20 cellular contexts compared by ENCODE assay signal in the genomic region with DNA sequence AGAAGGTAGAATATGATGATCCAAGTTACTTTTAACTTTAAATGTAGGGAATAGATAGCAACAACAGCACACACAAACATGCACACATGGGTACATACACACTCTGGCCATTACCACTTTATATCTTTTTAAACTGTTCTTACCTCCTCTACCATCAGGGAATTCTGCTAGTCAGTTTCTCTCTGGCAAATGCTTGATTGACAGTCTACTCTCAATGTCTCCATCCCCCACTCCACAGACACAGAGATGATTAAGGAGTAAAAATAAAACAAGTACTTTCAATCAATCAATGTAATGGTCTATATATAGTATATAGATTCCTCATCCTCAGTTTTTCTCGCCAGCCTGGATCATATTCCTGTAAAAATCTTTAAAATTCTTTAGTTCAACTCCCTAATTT. TPM values are rescaled to one million over a fixed set of nuclear protein-coding genes. Genes with fewer than 3 reads are reported as not detected.
DNase-seq lines count a peak whose midpoint lies in the region; ATAC-seq, FAIRE-seq and TF ChIP-seq lines count a peak whose summit lies in the region.
"Had no signal": no experiment of that assay in that cellular context is flagged by ENCODE, and none has a peak within 500 bp of the region (broad histone marks: within the 10 kb centered on the region; RNA-seq: fewer than 3 reads in every experiment).

No MANE protein-coding gene starts in this region.

- no peak for ATAC-seq in CD4-positive, CD25-positive, alpha-beta regulatory T cell (ENCODE audit: low read depth in 2 of 2)
- ATAC-seq in GM12878 = no peak
- no peak for ATAC-seq in GM21737 (IDR thresholded peaks at IDR 0.05; ENCODE audit: unreplicated experiment)
- ATAC-seq: A549; CD8-positive, alpha-beta T cell had no signal

- intact Hi-C loops in GM12878 (cut with micrococcal nuclease; ENCODE audit: unreplicated experiment) = no loop called here

- no peak overlapping the region for H2AK5ac ChIP-seq in mesendoderm (ENCODE audit: low read length)

- no peak overlapping the region for H2BK15ac ChIP-seq in mesendoderm (replicated peaks; ENCODE audit: low read depth)

- H3K4me1 Mint-ChIP-seq in CD4-positive, CD25-positive, alpha-beta regulatory T cell = peaks cover 0 to 11% (median 3%) of the 10 kb centered on the region in 4 donors
- peaks cover 13% of the 10 kb centered on the region for H3K4me1 Mint-ChIP-seq in mesothelial cell of epicardium

- H3K4me2 ChIP-seq in GM12878 (ENCODE audit: control insufficient read depth, insufficient read depth) = no peak overlapping the region
- H3K4me2 ChIP-seq in mesendoderm (ENCODE audit: low read length) = no peak overlapping the region
- no peak overlapping the region for H3K4me2 ChIP-seq in hepatocyte

- H3K27ac ChIP-seq in CD4-positive, CD25-positive, alpha-beta regulatory T cell (ENCODE audit: insufficient read depth, low read length, poor library complexity, severe bottlenecking) = no peak overlapping the region
- H3K27ac ChIP-seq in GM12878 (ENCODE audit: control insufficient read depth, insufficient read depth) (no peak overlapping the region), mesendoderm (ENCODE audit: low read depth, low read length) (no peak overlapping the region), hepatocyte (no peak overlapping the region)
- H3K27ac ChIP-seq: A549, GM23248 had no signal

- no peak for TF ChIP-seq POLR2A in GM12878 (IDR thresholded peaks at IDR 0.05; ENCODE audit: low read depth, low read length)

- H3K79me2 ChIP-seq in GM12878 (ENCODE audit: control insufficient read depth, insufficient read depth, low read length) (no peaks in the 10 kb centered on the region), mesendoderm (ENCODE audit: control insufficient read depth, insufficient read depth, low read length) (no peaks in the 10 kb centered on the region), hepatocyte (no peaks in the 10 kb centered on the region)

- no peaks in the 10 kb centered on the region for H3K9me2 ChIP-seq in hepatocyte (replicated peaks; ENCODE audit: insufficient read depth)

- BruUV-seq in GM12878 (replicated peaks; lab: Mats Ljungman, UMichigan) = no TSS peak

- H3K4ac ChIP-seq in mesendoderm (ENCODE audit: low read depth, low read length) = no peak overlapping the region

- no peak overlapping the region for H4K5ac ChIP-seq in mesendoderm (ENCODE audit: low read length)

- no peak for DNase-seq in CD4-positive, CD25-positive, alpha-beta regulatory T cell
- DNase-seq in HEK293T (ENCODE audit: extremely low spot score) (no peak), GM12878 (ENCODE audit: low read depth, low spot score) (no peak), mesendoderm (no peak), hepatocyte (ENCODE audit: low spot score) (no peak), mesothelial cell of epicardium (ENCODE audit: low spot score in 2 of 2, unreplicated experiment in 2 of 2) (no peak), NCI-H1092 (lab: John Stamatoyannopoulos, UW) (no peak)
- DNase-seq: 8988T; C1 segment of cervical spinal cord; Caco-2; CD8-positive, alpha-beta T cell; DMS153; DND-41; GDM1; GM23248 had no signal

- peaks cover 19% of the 10 kb centered on the region for H3K36me3 Mint-ChIP-seq in CD4-positive, CD25-positive, alpha-beta regulatory T cell
- H3K36me3 Mint-ChIP-seq in mesothelial cell of epicardium = peaks cover 4% of the 10 kb centered on the region

- no peak overlapping the region for H4K8ac ChIP-seq in mesendoderm (ENCODE audit: low read depth, low read length)

- H4K20me1 ChIP-seq in GM12878 (ENCODE audit: control insufficient read depth, insufficient read depth) (no peaks in the 10 kb centered on the region), hepatocyte (ENCODE audit: insufficient read depth, poor library complexity, severe bottlenecking) (no peaks in the 10 kb centered on the region)

- no peak for TF ChIP-seq CTCF in GM12878 (IDR thresholded peaks at IDR 0.05 in 2 of 3, conservative IDR thresholded peaks at IDR 0.05 in 1 of 3; ENCODE audit: control insufficient read depth in 2 of 3, extremely low read depth in 1 of 3, insufficient read depth in 1 of 3, low read depth in 3 of 3, low read length in 3 of 3)
- no peak for TF ChIP-seq CTCF in hepatocyte (IDR thresholded peaks at IDR 0.05; ENCODE audit: poor library complexity)
- TF ChIP-seq CTCF in mesothelial cell of epicardium (IDR thresholded peaks at IDR 0.05; ENCODE audit: unreplicated experiment) = no peak

- H2BK120ac ChIP-seq in mesendoderm (ENCODE audit: low read depth, low read length) = no peak overlapping the region

- no peak overlapping the region for H3K18ac ChIP-seq in mesendoderm (ENCODE audit: low read length)

- no peak overlapping the region for H2BK5ac ChIP-seq in mesendoderm (ENCODE audit: low read length)

- TF ChIP-seq EP300 in GM12878 (IDR thresholded peaks at IDR 0.05; ENCODE audit: borderline replicate concordance in 1 of 2, control insufficient read depth in 1 of 2, low read depth in 2 of 2, low read length in 2 of 2) = no peak

- no peak overlapping the region for H3K4me3 Mint-ChIP-seq in CD4-positive, CD25-positive, alpha-beta regulatory T cell
- no peak overlapping the region for H3K4me3 Mint-ChIP-seq in mesothelial cell of epicardium
- H3K4me3 Mint-ChIP-seq: CD8-positive, alpha-beta T cell had no signal

- in situ Hi-C loops in GM12878 (cut with MboI) = no loop called here

- TF ChIP-seq RAD21 in GM12878 (IDR thresholded peaks at IDR 0.05; ENCODE audit: insufficient read depth, low read depth, low read length) = no peak

- H3K4me1 ChIP-seq in CD4-positive, CD25-positive, alpha-beta regulatory T cell (ENCODE audit: control insufficient read depth, insufficient read depth, low read length, poor library complexity, severe bottlenecking) = no peaks in the 10 kb centered on the region
- no peaks in the 10 kb centered on the region for H3K4me1 ChIP-seq in GM12878 (ENCODE audit: control insufficient read depth, insufficient read depth, low read length)
- H3K4me1 ChIP-seq in mesendoderm (ENCODE audit: control insufficient read depth, low read depth, low read length) = peaks cover 2% of the 10 kb centered on the region
- H3K4me1 ChIP-seq in hepatocyte (ENCODE audit: insufficient read depth) = peaks cover 7% of the 10 kb centered on the region
- H3K4me1 ChIP-seq: Caco-2 had no signal

- peak overlapping the region in 2 of 3 donors; percentile 1 to 51 for H3K27ac Mint-ChIP-seq in CD4-positive, CD25-positive, alpha-beta regulatory T cell
- no peak overlapping the region for H3K27ac Mint-ChIP-seq in mesothelial cell of epicardium
- H3K27ac Mint-ChIP-seq: CD8-positive, alpha-beta T cell had no signal

- no peaks in the 10 kb centered on the region for H3K27me3 ChIP-seq in CD4-positive, CD25-positive, alpha-beta regulatory T cell (ENCODE audit: control insufficient read depth, insufficient read depth, low read length)
- no peaks in the 10 kb centered on the region for H3K27me3 ChIP-seq in GM12878 (replicated peaks in 1 of 2; ENCODE audit: control insufficient read depth in 2 of 2, insufficient read depth in 2 of 2, low read length in 1 of 2)
- H3K27me3 ChIP-seq in mesendoderm (ENCODE audit: insufficient read depth, low read length, poor library complexity) = no peaks in the 10 kb centered on the region
- no peaks in the 10 kb centered on the region for H3K27me3 ChIP-seq in hepatocyte

- H2AFZ ChIP-seq in GM12878 (ENCODE audit: control insufficient read depth, low read depth, low read length) = no peak overlapping the region
- H2AFZ ChIP-seq in hepatocyte = no peak overlapping the region
- H2AFZ ChIP-seq: GM23248 had no signal

- RAD21 ChIA-PET in GM12878 (lab: Charles Lee; ENCODE audit: unreplicated experiment) = interaction anchor here (0.9 kb wide), 1 partner anchor 9 kb away, joined by 3 read pairs; no protein-coding TSS in a partner anchor

- SMC1A ChIA-PET in GM12878 (lab: Charles Lee; ENCODE audit: uncharacterized antibody, unreplicated experiment) = interaction anchor here (1.9 kb wide), 1 partner anchor 61 kb away, joined by 6 read pairs; no protein-coding TSS in a partner anchor

- H3K23ac ChIP-seq in mesendoderm (ENCODE audit: low read length) = no peak overlapping the region

- FAIRE-seq in GM12878 (lab: Jason Lieb, UNC) = no peak
- FAIRE-seq: A549, GM12891, GM18507 had no signal

- no peak overlapping the region for H3K4me3 ChIP-seq in CD4-positive, CD25-positive, alpha-beta regulatory T cell (ENCODE audit: low read depth, low read length)
- H3K4me3 ChIP-seq in GM12878 = no peak overlapping the region
- H3K4me3 ChIP-seq in mesendoderm (ENCODE audit: low read length) = no peak overlapping the region
- H3K4me3 ChIP-seq in hepatocyte = no peak overlapping the region
- H3K4me3 ChIP-seq: A549, GM23248, HAP-1 had no signal

- H3K9me3 Mint-ChIP-seq in CD4-positive, CD25-positive, alpha-beta regulatory T cell = no peaks in the 10 kb centered on the region
- no peaks in the 10 kb centered on the region for H3K9me3 Mint-ChIP-seq in mesothelial cell of epicardium
- H3K9me3 Mint-ChIP-seq: CD8-positive, alpha-beta T cell had no signal

- WGBS in GM12878 (ENCODE audit: insufficient coverage, insufficient replicate concordance, low lambda C conversion rate, missing lambda C conversion rate) = 40% methylated on average over 1 of the region's 1 CpG
- WGBS in mesendoderm (ENCODE audit: extremely low coverage, insufficient coverage, low lambda C conversion rate) = no CpG with 5 or more reads among the region's 1 CpG
- WGBS in hepatocyte (ENCODE audit: low lambda C conversion rate, missing lambda C conversion rate) = 95% methylated on average over 1 of the region's 1 CpG

- H3K56ac ChIP-seq in mesendoderm (ENCODE audit: low read length) = peak overlapping the region; percentile 47

- CTCF ChIA-PET in HEK293T (lab: Yijun Ruan, JAX) (interaction anchor here (0.6 kb wide), 1 partner anchor 14 kb away, joined by 3 read pairs; no protein-coding TSS in a partner anchor), GM12878 (lab: Yijun Ruan, JAX) (interaction anchor here (0.6 kb wide), 1 partner anchor 159 kb away, joined by 3 read pairs; no protein-coding TSS in a partner anchor)

- H3K79me1 ChIP-seq in mesendoderm (ENCODE audit: low read length) = no peaks in the 10 kb centered on the region

- no peaks in the 10 kb centered on the region for H3K27me3 Mint-ChIP-seq in CD4-positive, CD25-positive, alpha-beta regulatory T cell
- H3K27me3 Mint-ChIP-seq in mesothelial cell of epicardium (ENCODE audit: low read depth) = no peaks in the 10 kb centered on the region

- no peak overlapping the region for H3K9ac ChIP-seq in GM12878 (ENCODE audit: control insufficient read depth, insufficient read depth, low read length)
- H3K9ac ChIP-seq in mesendoderm (ENCODE audit: low read length) = no peak overlapping the region
- H3K9ac ChIP-seq: GM23248 had no signal

- H3K36me3 ChIP-seq in CD4-positive, CD25-positive, alpha-beta regulatory T cell (ENCODE audit: control insufficient read depth, insufficient read depth, low read length) = peaks cover 3% of the 10 kb centered on the region
- no peaks in the 10 kb centered on the region for H3K36me3 ChIP-seq in GM12878 (ENCODE audit: control insufficient read depth in 2 of 2, insufficient read depth in 2 of 2, low read length in 1 of 2)
- H3K36me3 ChIP-seq in mesendoderm (ENCODE audit: control insufficient read depth, insufficient read depth, low read length) = no peaks in the 10 kb centered on the region
- no peaks in the 10 kb centered on the region for H3K36me3 ChIP-seq in hepatocyte (replicated peaks; ENCODE audit: insufficient read depth, low read depth)
- H3K36me3 ChIP-seq: HAP-1 had no signal

- H3K9me3 ChIP-seq in CD4-positive, CD25-positive, alpha-beta regulatory T cell (ENCODE audit: control insufficient read depth in 2 of 2, low read length in 2 of 2) = no peaks in the 10 kb centered on the region
- H3K9me3 ChIP-seq in GM12878 (replicated peaks; ENCODE audit: control insufficient read depth, insufficient read depth, low read length) (no peaks in the 10 kb centered on the region), hepatocyte (ENCODE audit: low read depth) (no peaks in the 10 kb centered on the region)
- H3K9me3 ChIP-seq: A549, Caco-2 had no signal

- POLR2A ChIA-PET in HEK293T (lab: Yijun Ruan, JAX) = no interaction called here
- POLR2A ChIA-PET in GM12878 (lab: Charles Lee) = no interaction called here

RNA-seq across cellular contexts. Expression of gene STRN3, which starts 16.1 kb away (rescaled TPM):
- 27.1 TPM for total RNA-seq in CD4-positive, CD25-positive, alpha-beta regulatory T cell
- polyA plus RNA-seq in CD4-positive, CD25-positive, alpha-beta regulatory T cell = 1 to 10 TPM; 3.5 to 6.2 (median 4.0) TPM
- 70.4 and 72.0 TPM in 2 replicates for total RNA-seq in GM12878 (2013; cell fraction: nucleolus; rRNA removed)
- 17.9 and 21.8 TPM in 2 replicates for total RNA-seq in GM12878 (2014; rRNA removed)
- total RNA-seq in GM12878 (2014; rRNA removed; fragmentation: Illumina TruSeq; extraction: Trizol) = 27.9 and 28.0 TPM in 2 replicates
- 17.0 and 17.4 TPM in 2 replicates for total RNA-seq in GM12878 (2021)
- polyA plus RNA-seq in GM12878 (2011; ENCODE audit: low read depth) = 3.2 TPM
- polyA plus RNA-seq in GM12878 (2011; rRNA removed) = 17.8 and 29.9 TPM in 2 replicates
- 6.6 and 7.2 TPM in 2 replicates for polyA plus RNA-seq in GM12878 (2011; cell fraction: cytosol; rRNA removed)
- polyA plus RNA-seq in GM12878 (2011; cell fraction: nucleus; rRNA removed) = 17.3 and 20.1 TPM in 2 replicates
- polyA plus RNA-seq in GM12878 (2012) = 5.7 and 9.2 TPM in 2 replicates
- polyA plus RNA-seq in GM12878 (2014; fragmentation: Illumina TruSeq; extraction: Trizol) = 12.3 and 16.5 TPM in 2 replicates
- polyA plus RNA-seq in GM12878 (2014; fragmentation: Nextera tagmentation; extraction: Ambion mirVana) = 10 to 100 TPM in 1 of 2 experiments, 1 to 10 TPM in 1; 7.8 to 14.0 TPM
- polyA plus RNA-seq in GM12878 (2014; rRNA removed) = 9.2 and 12.3 TPM in 2 replicates
- 10 to 100 TPM; 13.2 to 14.3 TPM for polyA plus RNA-seq in GM12878 (2016; fragmentation: Nextera tagmentation; extraction: Ambion mirVana)
- 23.0 and 45.6 TPM in 2 replicates for polyA minus RNA-seq in GM12878 (2011; rRNA and poly(A)+ RNA removed)
- polyA minus RNA-seq in GM12878 (2011; cell fraction: cytosol; rRNA and poly(A)+ RNA removed) = 8.6 and 12.4 TPM in 2 replicates
- 21.3 and 38.5 TPM in 2 replicates for polyA minus RNA-seq in GM12878 (2011; cell fraction: nucleus; rRNA and poly(A)+ RNA removed)
- 31.7 TPM for polyA plus RNA-seq in mesendoderm (2013, experiment 1 of 2)
- 30.9 TPM for polyA plus RNA-seq in mesendoderm (2013, experiment 2 of 2)
- total RNA-seq in hepatocyte = 47.6 and 53.8 TPM in 2 replicates
- polyA plus RNA-seq in hepatocyte = 9.1 and 10.1 TPM in 2 replicates
- total RNA-seq in mesothelial cell of epicardium = 58.1 to 60.6 TPM (median 59.9 TPM) in 3 replicates

RNA-seq across cellular contexts. Expression of gene AP4S1, which starts 16.9 kb away (rescaled TPM):
- total RNA-seq in CD4-positive, CD25-positive, alpha-beta regulatory T cell = 16.0 TPM
- 1 to 10 TPM; 7.0 to 9.5 (median 8.0) TPM for polyA plus RNA-seq in CD4-positive, CD25-positive, alpha-beta regulatory T cell
- 7.1 and 10.2 TPM in 2 replicates for total RNA-seq in GM12878 (2013; cell fraction: nucleolus; rRNA removed)
- 4.3 and 5.1 TPM in 2 replicates for total RNA-seq in GM12878 (2014; rRNA removed)
- total RNA-seq in GM12878 (2014; rRNA removed; fragmentation: Illumina TruSeq; extraction: Trizol) = 6.3 and 6.5 TPM in 2 replicates
- total RNA-seq in GM12878 (2021) = 3.8 and 5.5 TPM in 2 replicates
- 2.4 TPM for polyA plus RNA-seq in GM12878 (2011; ENCODE audit: low read depth)
- polyA plus RNA-seq in GM12878 (2011; rRNA removed) = 3.6 and 6.9 TPM in 2 replicates
- 1.1 and 1.5 TPM in 2 replicates for polyA plus RNA-seq in GM12878 (2011; cell fraction: cytosol; rRNA removed)
- 1.2 and 1.4 TPM in 2 replicates for polyA plus RNA-seq in GM12878 (2011; cell fraction: nucleus; rRNA removed)
- 2.4 and 4.5 TPM in 2 replicates for polyA plus RNA-seq in GM12878 (2012)
- polyA plus RNA-seq in GM12878 (2014; fragmentation: Illumina TruSeq; extraction: Trizol) = 5.6 and 8.1 TPM in 2 replicates
- 1 to 10 TPM; 5.3 to 5.7 TPM for polyA plus RNA-seq in GM12878 (2014; fragmentation: Nextera tagmentation; extraction: Ambion mirVana)
- polyA plus RNA-seq in GM12878 (2014; rRNA removed) = 2.9 and 6.3 TPM in 2 replicates
- 1 to 10 TPM; 8.8 to 9.0 TPM for polyA plus RNA-seq in GM12878 (2016; fragmentation: Nextera tagmentation; extraction: Ambion mirVana)
- polyA minus RNA-seq in GM12878 (2011; rRNA and poly(A)+ RNA removed) = 2.3 and 4.2 TPM in 2 replicates
- polyA minus RNA-seq in GM12878 (2011; cell fraction: cytosol; rRNA and poly(A)+ RNA removed) = 0.27 and 2.2 TPM in 2 replicates
- 1.1 and 4.3 TPM in 2 replicates for polyA minus RNA-seq in GM12878 (2011; cell fraction: nucleus; rRNA and poly(A)+ RNA removed)
- 10.3 TPM for polyA plus RNA-seq in mesendoderm (2013, experiment 1 of 2)
- polyA plus RNA-seq in mesendoderm (2013, experiment 2 of 2) = 9.5 TPM
- 14.0 and 19.5 TPM in 2 replicates for total RNA-seq in hepatocyte
- polyA plus RNA-seq in hepatocyte = 5.2 and 9.1 TPM in 2 replicates
- 9.3 to 11.6 TPM (median 10.4 TPM) in 3 replicates for total RNA-seq in mesothelial cell of epicardium
